In the genomic region with DNA sequence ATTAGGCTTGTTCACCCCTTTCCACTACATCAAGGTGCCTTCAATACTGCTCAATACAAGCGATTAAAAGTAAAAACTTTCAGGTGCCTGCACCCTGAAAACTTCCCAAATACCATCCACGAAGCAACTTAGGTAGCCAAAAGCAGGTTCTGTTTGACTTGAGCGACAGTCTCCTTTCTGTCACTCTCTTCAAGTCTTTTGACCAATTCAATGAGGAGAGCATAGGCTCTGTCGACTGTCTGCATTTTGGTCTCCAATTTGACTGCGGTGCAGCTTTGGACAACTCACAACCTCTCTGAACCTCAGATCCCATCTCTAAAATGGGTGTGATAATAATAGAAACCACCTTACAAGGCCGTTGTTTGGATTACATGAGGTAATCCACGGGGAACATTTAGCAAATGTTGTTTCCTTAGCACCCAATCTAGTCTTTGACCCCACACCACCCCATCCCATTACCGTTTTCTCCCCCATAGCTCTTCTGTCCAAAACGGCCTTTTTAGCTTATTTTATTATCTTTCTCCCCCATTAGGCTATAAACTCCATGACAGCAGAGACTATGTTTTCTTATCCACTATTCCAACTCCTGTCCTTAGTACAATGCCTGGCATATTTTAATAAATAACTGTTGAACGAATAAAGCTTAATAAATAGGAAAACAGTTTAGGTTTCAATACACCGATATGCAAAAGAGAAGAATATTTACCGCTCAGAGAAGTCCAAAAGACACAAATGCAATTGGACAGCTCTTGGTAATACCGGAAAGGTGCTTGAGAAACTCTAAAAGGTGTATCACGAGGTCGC, we compare ENCODE assay signal across 1 cellular context.
TF ChIP-seq lines count a peak whose summit lies in the region.

No MANE protein-coding gene starts in this region.

TF ChIP-seq in endothelial cell of umbilical vein, 7 proteins besides CTCF, POLR2A, EP300 and RAD21:
- TF ChIP-seq MYC (IDR thresholded peaks at IDR 0.05; ENCODE audit: low read depth, low read length) = no peak
- no peak for TF ChIP-seq GATA2 (IDR thresholded peaks at IDR 0.05; ENCODE audit: insufficient read depth, insufficient read length, low read depth, low read length)
- TF ChIP-seq EZH2 (IDR thresholded peaks at IDR 0.05; ENCODE audit: borderline replicate concordance, low read depth, low read length, severe bottlenecking) = no peak
- no peak for TF ChIP-seq POLR2AphosphoS5 (IDR thresholded peaks at IDR 0.05; ENCODE audit: insufficient read depth, low read depth, low read length)
- TF ChIP-seq JUN (IDR thresholded peaks at IDR 0.05; ENCODE audit: borderline replicate concordance, insufficient read depth, insufficient read length, low read depth) = no peak
- TF ChIP-seq FOS (IDR thresholded peaks at IDR 0.05; ENCODE audit: borderline replicate concordance, insufficient read depth, low read length) = no peak
- TF ChIP-seq, protein P1, sequence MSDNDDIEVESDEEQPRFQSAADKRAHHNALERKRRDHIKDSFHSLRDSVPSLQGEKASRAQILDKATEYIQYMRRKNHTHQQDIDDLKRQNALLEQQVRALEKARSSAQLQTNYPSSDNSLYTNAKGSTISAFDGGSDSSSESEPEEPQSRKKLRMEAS (IDR thresholded peaks at IDR 0.05; ENCODE audit: insufficient read depth, insufficient read length) = no peak
